ENCODE assay signal across 21 cellular contexts in the genomic region with DNA sequence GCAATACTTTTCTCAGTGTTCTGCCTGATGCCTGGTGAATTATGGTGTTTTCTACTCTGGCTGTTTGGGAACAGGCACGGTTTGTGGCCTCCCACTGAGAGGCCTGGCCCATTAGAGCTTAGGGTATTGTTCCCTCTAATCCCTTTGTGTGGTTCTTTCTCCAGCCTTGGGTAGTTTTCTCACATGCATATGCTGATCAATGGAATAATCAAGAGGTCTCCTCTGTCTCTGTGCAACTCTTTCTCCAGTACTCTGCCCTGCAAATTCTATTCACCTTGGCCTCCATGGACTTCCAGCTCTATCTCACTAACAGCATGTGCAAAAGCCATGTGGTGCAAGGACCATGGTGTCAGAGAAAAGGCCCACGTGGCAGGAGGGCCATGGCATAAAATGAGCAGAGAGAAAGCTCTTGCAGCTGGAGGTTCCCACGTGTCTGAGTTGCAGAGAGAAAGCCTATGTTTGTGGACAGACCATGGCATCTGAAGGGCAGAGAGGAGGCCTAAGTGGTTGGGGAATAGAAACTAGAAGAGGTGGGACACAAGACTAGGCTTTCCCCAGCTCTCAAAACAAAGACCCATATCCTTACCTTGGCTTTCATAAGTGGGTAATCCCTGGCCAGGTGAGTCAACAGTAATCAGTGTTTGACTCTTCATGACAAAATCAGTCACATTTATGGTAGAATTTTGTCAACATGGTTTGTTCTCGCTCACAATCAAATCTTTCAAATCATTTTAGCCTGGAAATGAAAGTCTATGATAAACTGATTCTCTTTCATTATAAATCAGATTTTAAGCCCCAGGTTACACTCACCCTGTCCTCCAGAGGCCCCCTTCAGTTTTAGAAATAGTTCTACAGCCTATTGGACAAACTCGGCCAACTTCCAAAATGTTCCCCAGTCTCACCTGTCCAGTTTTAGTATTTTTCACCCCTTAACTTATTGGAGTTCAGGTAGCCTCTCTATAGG. TPM values are rescaled to one million over a fixed set of nuclear protein-coding genes. Genes with fewer than 3 reads are reported as not detected.
DNase-seq lines count a peak whose midpoint lies in the region; ATAC-seq and TF ChIP-seq lines count a peak whose summit lies in the region.
"Had no signal": no experiment of that assay in that cellular context is flagged by ENCODE, and none has a peak within 500 bp of the region (broad histone marks: within the 10 kb centered on the region; RNA-seq: fewer than 3 reads in every experiment).

No MANE protein-coding gene starts in this region.

- no peaks in the 10 kb centered on the region for H3K27me3 ChIP-seq in H9 (ENCODE audit: insufficient read depth, low read length)
- no peaks in the 10 kb centered on the region for H3K27me3 ChIP-seq in right cardiac atrium (ENCODE audit: control insufficient read depth, insufficient read depth)
- H3K27me3 ChIP-seq: ascending aorta, SJCRH30 had no signal

- peaks cover 5% of the 10 kb centered on the region for H3K9me3 ChIP-seq in H9 (ENCODE audit: control insufficient read depth, low read depth, low read length)
- peaks cover 2% of the 10 kb centered on the region for H3K9me3 ChIP-seq in right cardiac atrium (ENCODE audit: control insufficient read depth, low read length)
- H3K9me3 ChIP-seq: ascending aorta had no signal

- no peak overlapping the region for H3T11ph ChIP-seq in H9 (ENCODE audit: low read length)

- CTCF ChIA-PET in activated CD4-positive, alpha-beta memory T cell treated with anti-CD3 and anti-CD28 coated beads for 36 hours (lab: Charles Lee): interaction anchor here (0.9 to 4.7 kb wide), 10 partner anchors 10 to 325 kb away, joined by 3 to 30 read pairs (median 4); no protein-coding TSS in a partner anchor
- CTCF ChIA-PET in activated CD4-positive, alpha-beta memory T cell treated with anti-CD3 and anti-CD28 coated beads, Interleukin-2, amount 10 ng/mL, durations not matched to agents 7 days and 5 days (lab: Charles Lee): interaction anchor here (0.6 to 2.8 kb wide), 8 partner anchors 18 to 648 kb away, joined by 3 to 16 read pairs (median 5); a partner anchor contains a TSS

- H4K5ac ChIP-seq in H9 (ENCODE audit: insufficient read length, low read depth, low read length): no peak overlapping the region

- no peak overlapping the region for H3K9ac ChIP-seq in H9 (ENCODE audit: extremely low read depth, insufficient read length, low read length)

- H2AK5ac ChIP-seq in H9 (ENCODE audit: insufficient read length, low read length): no peak overlapping the region

- no peak overlapping the region for H3K18ac ChIP-seq in H9 (ENCODE audit: insufficient read length, low read depth, low read length)

- H4K20me1 ChIP-seq in H9 (ENCODE audit: control insufficient read depth, insufficient read depth, insufficient read length): no peaks in the 10 kb centered on the region

- no peak overlapping the region for H3K4ac ChIP-seq in H9 (ENCODE audit: low read depth, low read length)

- no peak overlapping the region for H2BK5ac ChIP-seq in H9 (ENCODE audit: insufficient read length, low read length)

- no peaks in the 10 kb centered on the region for H3K79me1 ChIP-seq in H9 (ENCODE audit: insufficient read depth, low read depth, low read length, poor library complexity, severe bottlenecking)

- H3K27ac Mint-ChIP-seq in activated CD4-positive, alpha-beta memory T cell treated with anti-CD3 and anti-CD28 coated beads for 36 hours: no peak overlapping the region
- no peak overlapping the region for H3K27ac Mint-ChIP-seq in activated CD4-positive, alpha-beta memory T cell treated with anti-CD3 and anti-CD28 coated beads, Interleukin-2, amount 10 ng/mL, durations not matched to agents 7 days and 5 days
- H3K27ac Mint-ChIP-seq in H9: peak overlapping the region; percentile 17 to 69 (median 18); a peak in 4 of 7 replicates
- H3K27ac Mint-ChIP-seq in activated T-cell treated with anti-CD3 and anti-CD28 coated beads, Interleukin-2, amount 50 U/mL, for 72 hours: peak overlapping the region; percentile 34

- H3K4me3 ChIP-seq in right cardiac atrium (ENCODE audit: low read length): no peak overlapping the region
- H3K4me3 ChIP-seq: A549, ascending aorta, SJCRH30 had no signal

- no peak overlapping the region for H4K8ac ChIP-seq in H9 (replicated peaks; ENCODE audit: insufficient read length, low read depth, low read length)

- H3K4me2 ChIP-seq in H9 (ENCODE audit: insufficient read depth, insufficient read length, low read length): no peak overlapping the region
- H3K4me2 ChIP-seq: A549 had no signal

- H3K36me3 Mint-ChIP-seq in activated CD4-positive, alpha-beta memory T cell treated with anti-CD3 and anti-CD28 coated beads for 36 hours: peaks cover 5% of the 10 kb centered on the region
- no peaks in the 10 kb centered on the region for H3K36me3 Mint-ChIP-seq in activated CD4-positive, alpha-beta memory T cell treated with anti-CD3 and anti-CD28 coated beads, Interleukin-2, amount 10 ng/mL, durations not matched to agents 7 days and 5 days (ENCODE audit: low read depth)
- peaks cover 9 to 12% (median 10%) of the 10 kb centered on the region in 3 experiments for H3K36me3 Mint-ChIP-seq in H9 (ENCODE audit: insufficient read depth in 1 of 3, low read depth in 3 of 3)
- H3K36me3 Mint-ChIP-seq in activated T-cell treated with anti-CD3 and anti-CD28 coated beads, Interleukin-2, amount 50 U/mL, for 72 hours (ENCODE audit: insufficient read depth in 2 of 2): peaks cover 5 to 9% of the 10 kb centered on the region in 2 donors

- peaks cover 7% of the 10 kb centered on the region for H3K4me1 Mint-ChIP-seq in activated CD4-positive, alpha-beta memory T cell treated with anti-CD3 and anti-CD28 coated beads for 36 hours (ENCODE audit: low read depth)
- peaks cover 3% of the 10 kb centered on the region for H3K4me1 Mint-ChIP-seq in activated CD4-positive, alpha-beta memory T cell treated with anti-CD3 and anti-CD28 coated beads, Interleukin-2, amount 10 ng/mL, durations not matched to agents 7 days and 5 days
- H3K4me1 Mint-ChIP-seq in H9: peaks cover 65 to 67% of the 10 kb centered on the region in 2 experiments
- H3K4me1 Mint-ChIP-seq in activated T-cell treated with anti-CD3 and anti-CD28 coated beads, Interleukin-2, amount 50 U/mL, for 72 hours (ENCODE audit: low read depth): peaks cover 24% of the 10 kb centered on the region

- no peak overlapping the region for H3K4me3 Mint-ChIP-seq in activated CD4-positive, alpha-beta memory T cell treated with anti-CD3 and anti-CD28 coated beads for 36 hours
- H3K4me3 Mint-ChIP-seq in activated CD4-positive, alpha-beta memory T cell treated with anti-CD3 and anti-CD28 coated beads, Interleukin-2, amount 10 ng/mL, durations not matched to agents 7 days and 5 days: no peak overlapping the region
- H3K4me3 Mint-ChIP-seq in H9: no peak overlapping the region; a peak in 1 of 5 replicates
- H3K4me3 Mint-ChIP-seq in activated T-cell treated with anti-CD3 and anti-CD28 coated beads, Interleukin-2, amount 50 U/mL, for 72 hours: no peak overlapping the region

- no CpG with 5 or more reads among the region's 5 CpGs for WGBS in H9 (ENCODE audit: extremely low coverage, insufficient read length, low lambda C conversion rate)
- 69% methylated on average over 5 of the region's 5 CpGs for WGBS in right cardiac atrium

- H3K27me3 Mint-ChIP-seq in activated CD4-positive, alpha-beta memory T cell treated with anti-CD3 and anti-CD28 coated beads for 36 hours: peaks cover 14% of the 10 kb centered on the region
- peaks cover 17% of the 10 kb centered on the region for H3K27me3 Mint-ChIP-seq in activated CD4-positive, alpha-beta memory T cell treated with anti-CD3 and anti-CD28 coated beads, Interleukin-2, amount 10 ng/mL, durations not matched to agents 7 days and 5 days
- peaks cover 26% of the 10 kb centered on the region for H3K27me3 Mint-ChIP-seq in H9 (ENCODE audit: low read depth)
- peaks cover 8% of the 10 kb centered on the region for H3K27me3 Mint-ChIP-seq in activated T-cell treated with anti-CD3 and anti-CD28 coated beads, Interleukin-2, amount 50 U/mL, for 72 hours (ENCODE audit: low read depth)

- H3K27ac ChIP-seq in H9 (ENCODE audit: insufficient read length, low read depth, low read length): no peak overlapping the region
- no peak overlapping the region for H3K27ac ChIP-seq in right cardiac atrium (ENCODE audit: low read length)
- H3K27ac ChIP-seq: A549, ascending aorta, SJCRH30 had no signal

- H3K4me1 ChIP-seq in H9 (ENCODE audit: insufficient read depth, low read length): peaks cover 7% of the 10 kb centered on the region; the same call in 1 of the 2 replicates
- H3K4me1 ChIP-seq in right cardiac atrium (ENCODE audit: control insufficient read depth, insufficient read depth, low read length): no peaks in the 10 kb centered on the region
- H3K4me1 ChIP-seq: A549, ascending aorta, SJCRH30 had no signal

- no peak overlapping the region for H4K91ac ChIP-seq in H9 (ENCODE audit: insufficient read length, low read depth, low read length)

- no peak overlapping the region for H2BK120ac ChIP-seq in H9 (ENCODE audit: low read depth, low read length, poor library complexity, severe bottlenecking)

- H3K14ac ChIP-seq in H9 (ENCODE audit: insufficient read depth, low read length): no peak overlapping the region

- H2BK15ac ChIP-seq in H9 (ENCODE audit: low read depth, low read length): no peak overlapping the region

- POLR2A ChIA-PET in activated CD4-positive, alpha-beta memory T cell treated with anti-CD3 and anti-CD28 coated beads for 36 hours (lab: Charles Lee): interaction anchor here (0.6 to 0.7 kb wide), 2 partner anchors 491 to 1750 kb away, joined by 3 to 4 read pairs; no protein-coding TSS in a partner anchor
- POLR2A ChIA-PET in activated CD4-positive, alpha-beta memory T cell treated with anti-CD3 and anti-CD28 coated beads, Interleukin-2, amount 10 ng/mL, durations not matched to agents 7 days and 5 days (lab: Charles Lee): no interaction called here

- H3K9me3 Mint-ChIP-seq in activated CD4-positive, alpha-beta memory T cell treated with anti-CD3 and anti-CD28 coated beads for 36 hours: peaks cover 8% of the 10 kb centered on the region
- H3K9me3 Mint-ChIP-seq in activated CD4-positive, alpha-beta memory T cell treated with anti-CD3 and anti-CD28 coated beads, Interleukin-2, amount 10 ng/mL, durations not matched to agents 7 days and 5 days: peaks cover 4% of the 10 kb centered on the region
- peaks cover 11 to 15% of the 10 kb centered on the region in 2 experiments for H3K9me3 Mint-ChIP-seq in H9
- peaks cover 5 to 7% of the 10 kb centered on the region in 2 donors for H3K9me3 Mint-ChIP-seq in activated T-cell treated with anti-CD3 and anti-CD28 coated beads, Interleukin-2, amount 50 U/mL, for 72 hours

- H3K23ac ChIP-seq in H9 (ENCODE audit: insufficient read length, low read depth, low read length): no peak overlapping the region

- no peak overlapping the region for H3K56ac ChIP-seq in H9 (ENCODE audit: insufficient read length, low read depth, low read length)

- no peak overlapping the region for H2BK20ac ChIP-seq in H9 (ENCODE audit: low read depth, low read length, poor library complexity, severe bottlenecking)

- H2BK12ac ChIP-seq in H9 (ENCODE audit: insufficient read length, low read depth, low read length): no peak overlapping the region

- no peak for TF ChIP-seq CTCF in H9 (conservative IDR thresholded peaks at IDR 0.05)

- no peaks in the 10 kb centered on the region for H3K79me2 ChIP-seq in H9 (ENCODE audit: insufficient read depth, low read length)

- DNase-seq in activated CD4-positive, alpha-beta memory T cell treated with anti-CD3 and anti-CD28 coated beads for 36 hours: peak; percentile 26
- DNase-seq in activated CD4-positive, alpha-beta memory T cell treated with anti-CD3 and anti-CD28 coated beads, Interleukin-2, amount 10 ng/mL, durations not matched to agents 7 days and 5 days: no peak
- DNase-seq in H9 (no peak), NCI-H1436 (lab: John Stamatoyannopoulos, UW) (no peak), NOMO-1 (lab: John Stamatoyannopoulos, UW; ENCODE audit: unreplicated experiment in 2 of 2) (no peak), right cardiac atrium (no peak)
- DNase-seq in activated T-cell treated with anti-CD3 and anti-CD28 coated beads, Interleukin-2, amount 50 U/mL, for 72 hours: peak; percentile 49 to 51
- DNase-seq in stimulated activated CD8-positive, alpha-beta memory T cell treated with anti-CD3 and anti-CD28 coated beads, Interleukin-4, amount 100 ng/mL, for 48 hours: peak; percentile 25
- DNase-seq: activated CD4-positive, CD25-positive, alpha-beta regulatory T cell treated with anti-CD3 and anti-CD28 coated beads, Interleukin-2, amount 50 U/mL, for 72 hours; cortex of kidney; HCEC 1CT; KG1; mesenchymal stem cell; NCI-H446 treated with DMSO at 0.1 percent for 48 hours; SJCRH30; trophoblast cell had no signal

- ATAC-seq in activated T-cell treated with anti-CD3 and anti-CD28 coated beads, Interleukin-2, amount 50 U/mL, for 72 hours (replicated peaks in 1 of 2): peak; percentile 95 to 96
- no peak for ATAC-seq in right cardiac atrium
- ATAC-seq: A549 had no signal

- H2AFZ ChIP-seq in H9 (ENCODE audit: low read length): no peak overlapping the region

- H3K23me2 ChIP-seq in H9 (ENCODE audit: insufficient read length, low read depth, low read length, poor library complexity, severe bottlenecking): no peaks in the 10 kb centered on the region

- intact Hi-C loops in activated CD4-positive, alpha-beta memory T cell treated with anti-CD3 and anti-CD28 coated beads for 36 hours (cut with micrococcal nuclease): loop anchor here (1.0 to 5.0 kb wide), 5 partner anchors 113 to 434 kb away; a partner anchor contains a TSS
- intact Hi-C loops in right cardiac atrium (cut with DNase I): no loop called here

RNA-seq across cellular contexts. Expression of a gene that starts 17.3 kb away (rescaled TPM):
- total RNA-seq in activated CD4-positive, alpha-beta memory T cell treated with anti-CD3 and anti-CD28 coated beads for 36 hours: not detected
- total RNA-seq in activated CD4-positive, alpha-beta memory T cell treated with anti-CD3 and anti-CD28 coated beads, Interleukin-2, amount 10 ng/mL, durations not matched to agents 7 days and 5 days: not detected
- total RNA-seq in H9 (2021) (not detected in 2 replicates), right cardiac atrium (not detected)
- not detected for total RNA-seq in activated T-cell treated with anti-CD3 and anti-CD28 coated beads, Interleukin-2, amount 50 U/mL, for 72 hours
- not detected for polyA plus RNA-seq in right cardiac atrium
- total RNA-seq: ascending aorta; OCI-LY7; SJCRH30; T-helper 2 cell treated with Interferon-gamma antibody and Interleukin-4, amounts not matched to agents 100 ng/mL and 5 ng/mL, for 36 hours had no signal
- polyA plus RNA-seq: A549, esophagus had no signal

RNA-seq across cellular contexts. Expression of a gene that starts 37.3 kb away (rescaled TPM):
- total RNA-seq in activated CD4-positive, alpha-beta memory T cell treated with anti-CD3 and anti-CD28 coated beads for 36 hours: not detected
- total RNA-seq in activated CD4-positive, alpha-beta memory T cell treated with anti-CD3 and anti-CD28 coated beads, Interleukin-2, amount 10 ng/mL, durations not matched to agents 7 days and 5 days: not detected
- total RNA-seq in H9 (2021) (not detected in 2 replicates), right cardiac atrium (not detected)
- not detected for total RNA-seq in activated T-cell treated with anti-CD3 and anti-CD28 coated beads, Interleukin-2, amount 50 U/mL, for 72 hours
- not detected for polyA plus RNA-seq in right cardiac atrium
- total RNA-seq: ascending aorta; SJCRH30; T-helper 2 cell treated with Interferon-gamma antibody and Interleukin-4, amounts not matched to agents 100 ng/mL and 5 ng/mL, for 36 hours had no signal
- polyA plus RNA-seq: A549, esophagus had no signal

Comparison
In these comparisons a context has a peak if more than half of its experiments do, and no peak if none do; other contexts are left out.
1. DNase-seq: peak in activated CD4-positive, alpha-beta memory T cell treated with anti-CD3 and anti-CD28 coated beads for 36 hours (single experiment), activated T-cell treated with anti-CD3 and anti-CD28 coated beads, Interleukin-2, amount 50 U/mL, for 72 hours (2 of 2) and stimulated activated CD8-positive, alpha-beta memory T cell treated with anti-CD3 and anti-CD28 coated beads, Interleukin-4, amount 100 ng/mL, for 48 hours (single experiment); none in activated CD4-positive, alpha-beta memory T cell treated with anti-CD3 and anti-CD28 coated beads, Interleukin-2, amount 10 ng/mL, durations not matched to agents 7 days and 5 days (single experiment), H9 (single experiment), NCI-H1436 (single experiment), NOMO-1 (0 of 2) and right cardiac atrium (0 of 3).
2. H3K27ac Mint-ChIP-seq: peak in H9 (3 of 3) and activated T-cell treated with anti-CD3 and anti-CD28 coated beads, Interleukin-2, amount 50 U/mL, for 72 hours (single experiment); none in activated CD4-positive, alpha-beta memory T cell treated with anti-CD3 and anti-CD28 coated beads for 36 hours (single experiment) and activated CD4-positive, alpha-beta memory T cell treated with anti-CD3 and anti-CD28 coated beads, Interleukin-2, amount 10 ng/mL, durations not matched to agents 7 days and 5 days (single experiment).
3. ATAC-seq: peak in activated T-cell treated with anti-CD3 and anti-CD28 coated beads, Interleukin-2, amount 50 U/mL, for 72 hours (2 of 2); none in right cardiac atrium (0 of 2).